ENCODE assay signal across 8 cellular contexts in the genomic region with DNA sequence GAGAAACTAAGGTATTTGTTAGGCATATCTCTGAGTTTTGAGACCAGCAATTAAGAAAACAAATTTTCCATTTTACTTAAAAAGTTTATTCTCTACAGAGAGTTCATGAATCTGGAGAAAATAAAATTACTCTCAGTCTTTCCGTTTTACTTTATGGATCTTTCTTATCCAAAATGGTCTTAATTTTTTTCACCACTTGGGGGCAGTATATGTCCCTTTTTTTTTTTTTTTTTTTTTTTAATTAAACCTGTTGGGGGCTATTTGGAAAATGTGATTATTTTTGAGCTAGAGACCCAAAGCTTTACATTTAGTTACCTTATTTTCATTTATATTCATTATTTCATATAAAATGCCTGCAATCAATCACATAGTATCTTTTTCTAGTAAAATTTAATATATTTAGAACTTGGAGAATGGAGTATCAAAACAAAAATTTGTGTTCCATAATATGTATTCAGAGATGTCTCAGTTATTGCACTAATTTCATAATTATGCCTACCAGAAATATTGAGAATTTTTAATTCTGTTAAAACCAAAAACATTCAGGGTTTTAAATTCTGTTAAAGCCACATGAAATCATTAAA. TPM values are rescaled to one million over a fixed set of nuclear protein-coding genes. Genes with fewer than 3 reads are reported as not detected.
DNase-seq lines count a peak whose midpoint lies in the region; ATAC-seq and TF ChIP-seq lines count a peak whose summit lies in the region.

No MANE protein-coding gene starts in this region.

- CTCF ChIA-PET in OCI-LY7 (lab: Charles Lee; ENCODE audit: unreplicated experiment) = interaction anchor here (1.6 kb wide), 1 partner anchor 9 kb away, joined by 4 read pairs; no protein-coding TSS in a partner anchor

- no peaks in the 10 kb centered on the region for H3K79me2 ChIP-seq in OCI-LY7 (ENCODE audit: insufficient read depth, low read depth, low read length)

- POLR2A ChIA-PET in OCI-LY7 (lab: Charles Lee) = interaction anchor here (0.6 to 0.7 kb wide), 5 partner anchors 19 to 1255 kb away, joined by 3 to 11 read pairs (median 4); no protein-coding TSS in a partner anchor

- H3K27ac ChIP-seq in OCI-LY7 (ENCODE audit: low read depth, low read length, poor library complexity, severe bottlenecking) = no peak overlapping the region

- intact Hi-C loops in OCI-LY7 (cut with micrococcal nuclease; ENCODE audit: unreplicated experiment) = no loop called here

- no TSS peak for BruUV-seq in OCI-LY7 (replicated peaks; lab: Mats Ljungman, UMichigan)

- no peaks in the 10 kb centered on the region for H3K9me3 Mint-ChIP-seq in stimulated activated effector memory CD8-positive, alpha-beta T cell treated with anti-CD3 and anti-CD28 coated beads, Interleukin-12 subunit alpha, Interleukin-12 subunit beta, amount 100 ng/mL, for 72 hours

- H3K36me3 ChIP-seq in OCI-LY7 (ENCODE audit: insufficient read depth, low read length) = peaks cover 68% of the 10 kb centered on the region

- TF ChIP-seq CTCF in OCI-LY7 (conservative IDR thresholded peaks at IDR 0.05; ENCODE audit: low read length) (peak; percentile 87), fibroblast of pulmonary artery (IDR thresholded peaks at IDR 0.05; ENCODE audit: low read length, missing control alignments) (peak; percentile 39)

- DNase-seq in NCI-H2196 (lab: John Stamatoyannopoulos, UW; ENCODE audit: unreplicated experiment) (peak; percentile 3), NCI-H2196 treated with DMSO at 0.1 percent for 48 hours (lab: John Stamatoyannopoulos, UW; ENCODE audit: unreplicated experiment) (no peak), OCI-LY7 (ENCODE audit: low spot score) (peak; percentile 39), fibroblast of pulmonary artery (ENCODE audit: low read depth) (peak; percentile 27), T-helper 9 cell (no peak), OCI-M2 (lab: John Stamatoyannopoulos, UW; ENCODE audit: unreplicated experiment) (no peak), H4 (ENCODE audit: low spot score) (no peak)
- DNase-seq in stimulated activated effector memory CD8-positive, alpha-beta T cell treated with anti-CD3 and anti-CD28 coated beads, Interleukin-12 subunit alpha, Interleukin-12 subunit beta, amount 100 ng/mL, for 72 hours (ENCODE audit: low spot score in 2 of 2) = no peak

- no peaks in the 10 kb centered on the region for H3K4me1 ChIP-seq in OCI-LY7 (ENCODE audit: insufficient read depth, low read length, poor library complexity, severe bottlenecking)

- H4K20me1 ChIP-seq in OCI-LY7 (ENCODE audit: insufficient read depth, low read length) = no peaks in the 10 kb centered on the region; the same call in 1 of the 2 replicates

- peaks cover 48% of the 10 kb centered on the region for H3K36me3 Mint-ChIP-seq in stimulated activated effector memory CD8-positive, alpha-beta T cell treated with anti-CD3 and anti-CD28 coated beads, Interleukin-12 subunit alpha, Interleukin-12 subunit beta, amount 100 ng/mL, for 72 hours

- H3K4me1 Mint-ChIP-seq in stimulated activated effector memory CD8-positive, alpha-beta T cell treated with anti-CD3 and anti-CD28 coated beads, Interleukin-12 subunit alpha, Interleukin-12 subunit beta, amount 100 ng/mL, for 72 hours = no peaks in the 10 kb centered on the region

- H3K9me2 ChIP-seq in OCI-LY7 (ENCODE audit: insufficient read depth, low read length) = no peaks in the 10 kb centered on the region

- no peaks in the 10 kb centered on the region for H3K9me3 ChIP-seq in OCI-LY7 (ENCODE audit: low read length)

- ATAC-seq in stimulated activated effector memory CD8-positive, alpha-beta T cell treated with anti-CD3 and anti-CD28 coated beads, Interleukin-12 subunit alpha, Interleukin-12 subunit beta, amount 100 ng/mL, for 72 hours = no peak

- H2AFZ ChIP-seq in OCI-LY7 (ENCODE audit: low read length) = no peak overlapping the region

- peak overlapping the region; percentile 20 for H3K27ac Mint-ChIP-seq in stimulated activated effector memory CD8-positive, alpha-beta T cell treated with anti-CD3 and anti-CD28 coated beads, Interleukin-12 subunit alpha, Interleukin-12 subunit beta, amount 100 ng/mL, for 72 hours

- H3K4me3 ChIP-seq in OCI-LY7 (ENCODE audit: low read depth, low read length, poor library complexity, severe bottlenecking) (no peak overlapping the region), fibroblast of pulmonary artery (replicated peaks; ENCODE audit: low read depth, low read length) (no peak overlapping the region)

- H3K4me3 Mint-ChIP-seq in stimulated activated effector memory CD8-positive, alpha-beta T cell treated with anti-CD3 and anti-CD28 coated beads, Interleukin-12 subunit alpha, Interleukin-12 subunit beta, amount 100 ng/mL, for 72 hours = no peak overlapping the region

- no peak overlapping the region for H3K4me2 ChIP-seq in OCI-LY7 (ENCODE audit: low read length)

RNA-seq across cellular contexts. Expression of gene PIBF1, which starts 27.1 kb away (rescaled TPM):
- 23.2 and 27.6 TPM in 2 replicates for total RNA-seq in OCI-LY7 (2014; rRNA removed; shearing (Covaris generic))
- total RNA-seq in OCI-LY7 (2022) = 32.1 and 33.7 TPM in 2 replicates
- total RNA-seq in H4 (2014; rRNA removed; shearing (Covaris generic)) = 5.3 and 6.5 TPM in 2 replicates

RNA-seq across cellular contexts. Expression of gene DIS3, which starts 27.3 kb away (rescaled TPM):
- 30.6 and 36.0 TPM in 2 replicates for total RNA-seq in OCI-LY7 (2014; rRNA removed; shearing (Covaris generic))
- total RNA-seq in OCI-LY7 (2022) = 38.6 and 44.3 TPM in 2 replicates
- total RNA-seq in H4 (2014; rRNA removed; shearing (Covaris generic)) = 16.5 and 20.9 TPM in 2 replicates

Comparison
In these comparisons a context has a peak if more than half of its experiments do, and no peak if none do; other contexts are left out.
1. DNase-seq: peak in NCI-H2196 (single experiment), OCI-LY7 (single experiment) and fibroblast of pulmonary artery (single experiment); none in NCI-H2196 treated with DMSO at 0.1 percent for 48 hours (single experiment), stimulated activated effector memory CD8-positive, alpha-beta T cell treated with anti-CD3 and anti-CD28 coated beads, Interleukin-12 subunit alpha, Interleukin-12 subunit beta, amount 100 ng/mL, for 72 hours (0 of 2), T-helper 9 cell (single experiment), OCI-M2 (single experiment) and H4 (single experiment).